19 cellular contexts compared by ENCODE assay signal in genomic region chr4:69104719-69105275, GRCh38. TPM values are rescaled to one million over a fixed set of nuclear protein-coding genes. Genes with fewer than 3 reads are reported as not detected.
DNase-seq lines count a peak whose midpoint lies in the region; ATAC-seq, FAIRE-seq and TF ChIP-seq lines count a peak whose summit lies in the region.
"Had no signal": no experiment of that assay in that cellular context is flagged by ENCODE, and none has a peak within 500 bp of the region (broad histone marks: within the 10 kb centered on the region; RNA-seq: fewer than 3 reads in every experiment).

No MANE protein-coding gene starts in this region.

- intact Hi-C loops in right lobe of liver (cut with DNase I) (no loop called here), Right ventricle myocardium superior (cut with DNase I) (no loop called here)

- H3K9me3 ChIP-seq in right lobe of liver: no peaks in the 10 kb centered on the region
- H3K9me3 ChIP-seq: BE2C, Caco-2, HAP-1 had no signal

- no peak overlapping the region for H3K4me3 Mint-ChIP-seq in activated T-helper 17 cell treated with anti-CD3 and anti-CD28 coated beads, Interleukin-2, amount 50 U/mL, for 72 hours
- H3K4me3 Mint-ChIP-seq: CD4-positive, alpha-beta memory T cell; HFFc6 had no signal

- peaks cover 6% of the 10 kb centered on the region for H3K4me1 ChIP-seq in foreskin keratinocyte
- peaks cover 0 to 28% (median 4%) of the 10 kb centered on the region in 4 donors for H3K4me1 ChIP-seq in right lobe of liver
- H3K4me1 ChIP-seq: BE2C, Caco-2, HAP-1 had no signal

- TF ChIP-seq POLR2A in right lobe of liver (IDR thresholded peaks at IDR 0.05): no peak

- no peaks in the 10 kb centered on the region for H3K9me3 Mint-ChIP-seq in activated T-helper 17 cell treated with anti-CD3 and anti-CD28 coated beads, Interleukin-2, amount 50 U/mL, for 72 hours
- H3K9me3 Mint-ChIP-seq: HFFc6 had no signal

- H3K27ac ChIP-seq in foreskin keratinocyte (no peak overlapping the region), right lobe of liver (no peak overlapping the region)
- H3K27ac ChIP-seq: C4-2B had no signal

- H3K36me3 Mint-ChIP-seq in activated T-helper 17 cell treated with anti-CD3 and anti-CD28 coated beads, Interleukin-2, amount 50 U/mL, for 72 hours (ENCODE audit: low read depth): no peaks in the 10 kb centered on the region
- H3K36me3 Mint-ChIP-seq: CD4-positive, alpha-beta memory T cell had no signal

- WGBS in right lobe of liver (ENCODE audit: insufficient coverage, low coverage, low lambda C conversion rate, missing lambda C conversion rate): 56% methylated on average over 2 of the region's 2 CpGs

- TF ChIP-seq CTCF in bronchial epithelial cell (IDR thresholded peaks at IDR 0.05; ENCODE audit: insufficient read depth, low read length, severe bottlenecking) (no peak), foreskin keratinocyte (conservative IDR thresholded peaks at IDR 0.05) (no peak), right lobe of liver (IDR thresholded peaks at IDR 0.05) (no peak)

- no peaks in the 10 kb centered on the region for H3K27me3 Mint-ChIP-seq in activated T-helper 17 cell treated with anti-CD3 and anti-CD28 coated beads, Interleukin-2, amount 50 U/mL, for 72 hours
- H3K27me3 Mint-ChIP-seq: CD4-positive, alpha-beta memory T cell had no signal

- no peak overlapping the region for H3K4me3 ChIP-seq in bronchial epithelial cell (ENCODE audit: low read depth, low read length)
- no peak overlapping the region for H3K4me3 ChIP-seq in right lobe of liver
- H3K4me3 ChIP-seq: HAP-1 had no signal

- peak; percentile 61 for ATAC-seq in foreskin keratinocyte
- peak; percentile 28 to 47 (median 36) for ATAC-seq in right lobe of liver
- ATAC-seq in activated T-helper 17 cell treated with anti-CD3 and anti-CD28 coated beads, Interleukin-2, amount 50 U/mL, for 72 hours (replicated peaks): no peak
- no peak for ATAC-seq in Right ventricle myocardium superior (ENCODE audit: poor library complexity)

- no peak overlapping the region for H3K27ac Mint-ChIP-seq in activated T-helper 17 cell treated with anti-CD3 and anti-CD28 coated beads, Interleukin-2, amount 50 U/mL, for 72 hours
- H3K27ac Mint-ChIP-seq: CD4-positive, alpha-beta memory T cell; HFFc6 had no signal

- no peaks in the 10 kb centered on the region for H3K4me1 Mint-ChIP-seq in activated T-helper 17 cell treated with anti-CD3 and anti-CD28 coated beads, Interleukin-2, amount 50 U/mL, for 72 hours
- H3K4me1 Mint-ChIP-seq: CD4-positive, alpha-beta memory T cell had no signal

- DNase-seq in bronchial epithelial cell (ENCODE audit: low read depth): peak; percentile 72
- peak in 1 of 2 donors; percentile 66 for DNase-seq in foreskin keratinocyte
- no peak for DNase-seq in right lobe of liver
- no peak for DNase-seq in urothelium cell line (ENCODE audit: low spot score)
- no peak for DNase-seq in amygdala (lab: John Stamatoyannopoulos, UW)
- no peak for DNase-seq in Right ventricle myocardium superior
- DNase-seq: BE2C; Caco-2; CD4-positive, alpha-beta memory T cell; DND-41; GDM1; HFFc6 had no signal

- H3K36me3 ChIP-seq in bronchial epithelial cell (ENCODE audit: control insufficient read depth, insufficient read depth, low read length): no peaks in the 10 kb centered on the region
- peaks cover 0 to 24% (median 0%) of the 10 kb centered on the region in 4 donors for H3K36me3 ChIP-seq in right lobe of liver
- H3K36me3 ChIP-seq: BE2C, HAP-1 had no signal

- FAIRE-seq in bronchial epithelial cell (lab: Jason Lieb, UNC) (no peak), urothelium cell line (lab: Jason Lieb, UNC) (peak; percentile 40)
- FAIRE-seq: A204.1, GM19239, H1, HTR-8/SVneo had no signal

- H3K27me3 ChIP-seq in bronchial epithelial cell (ENCODE audit: control insufficient read depth, insufficient read depth, low read length) (no peaks in the 10 kb centered on the region), foreskin keratinocyte (no peaks in the 10 kb centered on the region), right lobe of liver (no peaks in the 10 kb centered on the region)
- H3K27me3 ChIP-seq: BE2C had no signal

RNA-seq across cellular contexts. Expression of gene UGT2B7, which starts 8.5 kb away (rescaled TPM):
- 0.26 TPM in 1 of 2 replicates, not detected in the other for total RNA-seq in bronchial epithelial cell
- total RNA-seq in foreskin keratinocyte: 0.07 TPM in 1 of 2 replicates, not detected in the other
- 0.03 TPM in 1 of 2 replicates, not detected in the other for polyA plus RNA-seq in foreskin keratinocyte
- total RNA-seq in right lobe of liver: 100 to 1,000 TPM in 4 of 6 experiments, 10 to 100 TPM in 2; 88.5 to 377 (median 241) TPM
- not detected for total RNA-seq in activated T-helper 17 cell treated with anti-CD3 and anti-CD28 coated beads, Interleukin-2, amount 50 U/mL, for 72 hours
- total RNA-seq in Right ventricle myocardium superior: not detected
- total RNA-seq: CD4-positive, alpha-beta memory T cell; H1 had no signal
- polyA plus RNA-seq: CD4-positive, alpha-beta memory T cell; H1 had no signal

Comparison
In these comparisons a context has a peak if more than half of its experiments do, and no peak if none do; other contexts are left out.
1. ATAC-seq: peak in foreskin keratinocyte (single experiment) and right lobe of liver (4 of 4); none in activated T-helper 17 cell treated with anti-CD3 and anti-CD28 coated beads, Interleukin-2, amount 50 U/mL, for 72 hours (single experiment) and Right ventricle myocardium superior (single experiment).
2. RNA of gene UGT2B7, which starts 8.5 kb away (total RNA-seq): 88.5 to 377 TPM in right lobe of liver; 0.26 TPM in bronchial epithelial cell, 0.07 TPM in foreskin keratinocyte, not detected in activated T-helper 17 cell treated with anti-CD3 and anti-CD28 coated beads, Interleukin-2, amount 50 U/mL, for 72 hours and not detected in Right ventricle myocardium superior (single experiment); every median in the first group is over 10 times any median in the second.